In the genomic region with DNA sequence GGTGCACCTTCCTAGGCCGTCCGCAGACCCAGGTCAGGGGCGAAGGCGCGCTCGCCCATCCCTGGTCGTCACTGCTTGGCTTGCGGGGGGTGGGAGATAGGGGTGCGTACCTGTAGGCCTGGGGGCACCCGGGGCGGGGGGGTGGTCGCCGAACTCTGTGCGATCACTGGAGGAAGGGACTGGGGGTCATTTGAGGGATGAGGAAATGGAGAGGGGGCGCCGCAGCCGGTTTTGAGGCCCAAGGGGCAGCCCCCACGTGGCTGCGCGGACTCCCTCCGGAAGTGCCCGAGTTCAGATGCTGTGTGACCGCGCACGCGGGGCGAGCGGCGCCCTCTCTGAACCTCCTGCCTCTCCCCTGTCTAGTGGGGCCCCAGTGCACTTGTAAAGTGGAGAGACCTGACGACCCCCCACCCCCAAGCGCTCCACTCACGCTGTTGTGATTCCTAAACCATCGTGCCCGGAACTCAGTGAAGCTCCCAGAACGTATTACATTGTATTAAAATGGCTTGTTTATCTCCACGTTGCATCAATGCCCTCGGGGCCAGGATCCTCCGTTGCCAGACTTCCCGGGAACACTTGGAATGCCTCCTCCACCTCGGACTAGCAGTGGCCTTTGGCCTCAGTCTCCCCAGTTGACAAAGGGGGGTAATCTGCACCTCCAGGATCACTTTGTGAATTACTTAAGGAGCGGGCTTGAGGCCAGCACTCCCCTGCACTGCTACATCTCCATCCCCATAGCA, we compare ENCODE assay signal across 26 cellular contexts. TPM values are rescaled to one million over a fixed set of nuclear protein-coding genes. Genes with fewer than 3 reads are reported as not detected.
DNase-seq lines count a peak whose midpoint lies in the region; ATAC-seq, FAIRE-seq and TF ChIP-seq lines count a peak whose summit lies in the region.
"Had no signal": no experiment of that assay in that cellular context is flagged by ENCODE, and none has a peak within 500 bp of the region (broad histone marks: within the 10 kb centered on the region; RNA-seq: fewer than 3 reads in every experiment).

No MANE protein-coding gene starts in this region.

- H3K9me3 Mint-ChIP-seq in WTC11, result no peaks in the 10 kb centered on the region
- no peaks in the 10 kb centered on the region for H3K9me3 Mint-ChIP-seq in naive thymus-derived CD8-positive, alpha-beta T cell
- H3K9me3 Mint-ChIP-seq: activated B cell treated with CpG ODN at 0.5 μM for 24 hours; CD4-positive, CD25-positive, alpha-beta regulatory T cell had no signal

- FAIRE-seq in A549 (lab: Jason Lieb, UNC), result no peak
- FAIRE-seq: G401.6, GM18507 had no signal

- 70% methylated on average over 23 of the region's 41 CpGs for WGBS in A549 (ENCODE audit: missing lambda C conversion rate)

- peaks cover 16% of the 10 kb centered on the region; the same call in 2 of the 3 replicates for H3K4me1 ChIP-seq in A549

- no peaks in the 10 kb centered on the region for H3K9me3 ChIP-seq in A549
- H3K9me3 ChIP-seq: body of pancreas, stomach, tibial nerve had no signal

- CTCF ChIA-PET in A549 (lab: Yijun Ruan, JAX), result interaction anchor here (1.7 kb wide), 1 partner anchor 263 kb away, joined by 3 read pairs; the partner anchor contains the start of gene ASF1B
- CTCF ChIA-PET in WTC11 (lab: Charles Lee), result interaction anchor here (0.8 to 2.6 kb wide), 7 partner anchors 46 to 200 kb away, joined by 3 to 13 read pairs (median 4); partner anchors contain the start of genes DCAF15 and MISP3

- DNase-seq in A549 (ENCODE audit: low read depth in 1 of 2, low spot score in 1 of 2) (no peak), EL (peak; percentile 27), WTC11 (ENCODE audit: low spot score) (no peak), medulla oblongata (ENCODE audit: extremely low spot score) (no peak), GF-D8 (lab: John Stamatoyannopoulos, UW) (no peak)
- peak in 1 of 10 donors; percentile 60 for DNase-seq in naive thymus-derived CD8-positive, alpha-beta T cell
- DNase-seq: activated B cell treated with CpG ODN at 0.5 μM for 24 hours; activated CD4-positive, alpha-beta T cell treated with anti-CD3 and anti-CD28 coated beads, Interleukin-2, amount 50 U/mL, for 4 hours; activated effector memory CD4-positive, alpha-beta T cell treated with Interleukin-2 at 50 U/mL for 16 hours; body of pancreas; CD4-positive, CD25-positive, alpha-beta regulatory T cell; glutamatergic neuron; GOT3; Karpas-422; naive thymus-derived CD4-positive, alpha-beta T cell; NCI-H1694 treated with DMSO at 0.1 percent for 48 hours; NCI-H2171 treated with DMSO at 0.1 percent for 48 hours; NCI-H524 treated with DMSO at 0.1 percent for 48 hours; stimulated activated CD4-positive, alpha-beta T cell treated with anti-CD3 and anti-CD28 coated beads, Interleukin-15, amount 100 ng/mL, for 24 hours; stomach had no signal

- H3K27ac ChIP-seq in A549, result no peak overlapping the region; a peak in 1 of 6 replicates
- H3K27ac ChIP-seq: body of pancreas, stomach had no signal

- TF ChIP-seq CTCF in A549 (IDR thresholded peaks at IDR 0.05) (no peak), WTC11 (IDR thresholded peaks at IDR 0.05) (no peak)

- peak overlapping the region; percentile 80; the same call in 1 of the 3 replicates for H3K4me2 ChIP-seq in A549

- no peak overlapping the region for H3K27ac Mint-ChIP-seq in WTC11
- H3K27ac Mint-ChIP-seq in naive thymus-derived CD8-positive, alpha-beta T cell, result peak overlapping the region in 1 of 10 donors; percentile 65
- H3K27ac Mint-ChIP-seq: activated B cell treated with CpG ODN at 0.5 μM for 24 hours had no signal

- peaks cover 7% of the 10 kb centered on the region for H3K4me1 Mint-ChIP-seq in WTC11
- H3K4me1 Mint-ChIP-seq in naive thymus-derived CD8-positive, alpha-beta T cell, result peaks cover 6 to 22% (median 12%) of the 10 kb centered on the region in 4 donors

- H3K27me3 Mint-ChIP-seq in WTC11 (ENCODE audit: low read depth), result peaks cover 96% of the 10 kb centered on the region
- H3K27me3 Mint-ChIP-seq in naive thymus-derived CD8-positive, alpha-beta T cell, result peaks cover 0 to 18% (median 3%) of the 10 kb centered on the region in 5 donors

- POLR2A ChIA-PET in A549 (lab: Yijun Ruan, JAX), result interaction anchor here (0.6 kb wide), 1 partner anchor 37 kb away, joined by 6 read pairs; no protein-coding TSS in a partner anchor
- POLR2A ChIA-PET in WTC11 (lab: Charles Lee), result no interaction called here
- POLR2A ChIA-PET in naive thymus-derived CD8-positive, alpha-beta T cell (lab: Charles Lee), result no interaction called here

- TF ChIP-seq POLR2A in A549 (IDR thresholded peaks at IDR 0.05; ENCODE audit: low read length), result no peak

- no peak for ATAC-seq in A549
- no peak for ATAC-seq in WTC11
- ATAC-seq in naive thymus-derived CD8-positive, alpha-beta T cell, result no peak
- ATAC-seq in GM19328 (IDR thresholded peaks at IDR 0.05; ENCODE audit: unreplicated experiment), result no peak
- no peak for ATAC-seq in HG03354 (IDR thresholded peaks at IDR 0.05; ENCODE audit: poor library complexity, severe bottlenecking, unreplicated experiment)

- no peak for TF ChIP-seq EP300 in A549 (IDR thresholded peaks at IDR 0.05)

- no peak overlapping the region for H3K4me3 ChIP-seq in A549
- H3K4me3 ChIP-seq: body of pancreas had no signal

- TF ChIP-seq RAD21 in A549 (conservative IDR thresholded peaks at IDR 0.05 in 1 of 2, IDR thresholded peaks at IDR 0.05 in 1 of 2), result no peak

- H3K36me3 Mint-ChIP-seq in WTC11, result no peaks in the 10 kb centered on the region
- H3K36me3 Mint-ChIP-seq in naive thymus-derived CD8-positive, alpha-beta T cell, result no peaks in the 10 kb centered on the region
- H3K36me3 Mint-ChIP-seq: CD4-positive, CD25-positive, alpha-beta regulatory T cell; naive thymus-derived CD4-positive, alpha-beta T cell had no signal

- H3K4me3 Mint-ChIP-seq in WTC11, result peak overlapping the region; percentile 34
- H3K4me3 Mint-ChIP-seq in naive thymus-derived CD8-positive, alpha-beta T cell, result peak overlapping the region in 6 of 10 donors; percentile 15 to 50 (median 30)
- H3K4me3 Mint-ChIP-seq: activated B cell treated with CpG ODN at 0.5 μM for 24 hours had no signal

TF ChIP-seq in A549, 52 proteins besides CTCF, POLR2A, EP300 and RAD21 (continues in another document):
- TF ChIP-seq ZC3H11A (IDR thresholded peaks at IDR 0.05) (no peak), ESRRA (IDR thresholded peaks at IDR 0.05; ENCODE audit: borderline replicate concordance, low read length) (no peak), CHD4 (IDR thresholded peaks at IDR 0.05; ENCODE audit: borderline replicate concordance) (no peak), HOXA7 (CRISPR knock-in tag; IDR thresholded peaks at IDR 0.05) (no peak), JUN (IDR thresholded peaks at IDR 0.05) (no peak), CHD2 (IDR thresholded peaks at IDR 0.05; ENCODE audit: low read length, partially characterized antibody) (no peak), CEBPB (IDR thresholded peaks at IDR 0.05) (no peak), POLR2AphosphoS2 (conservative IDR thresholded peaks at IDR 0.05; ENCODE audit: low read length) (no peak)

TF ChIP-seq in WTC11, 78 proteins besides CTCF, POLR2A, EP300 and RAD21:
- TF ChIP-seq NFE2L1 (CRISPR knock-in tag; IDR thresholded peaks at IDR 0.05), result no peak
- no peak for TF ChIP-seq CBFB (CRISPR knock-in tag; IDR thresholded peaks at IDR 0.05; ENCODE audit: low read depth)
- TF ChIP-seq, protein P1, sequence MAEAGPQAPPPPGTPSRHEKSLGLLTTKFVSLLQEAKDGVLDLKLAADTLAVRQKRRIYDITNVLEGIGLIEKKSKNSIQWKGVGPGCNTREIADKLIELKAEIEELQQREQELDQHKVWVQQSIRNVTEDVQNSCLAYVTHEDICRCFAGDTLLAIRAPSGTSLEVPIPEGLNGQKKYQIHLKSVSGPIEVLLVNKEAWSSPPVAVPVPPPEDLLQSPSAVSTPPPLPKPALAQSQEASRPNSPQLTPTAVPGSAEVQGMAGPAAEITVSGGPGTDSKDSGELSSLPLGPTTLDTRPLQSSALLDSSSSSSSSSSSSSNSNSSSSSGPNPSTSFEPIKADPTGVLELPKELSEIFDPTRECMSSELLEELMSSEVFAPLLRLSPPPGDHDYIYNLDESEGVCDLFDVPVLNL (CRISPR knock-in tag; IDR thresholded peaks at IDR 0.05; ENCODE audit: borderline replicate concordance, low read depth), result no peak
- TF ChIP-seq NR3C1 (CRISPR knock-in tag; conservative IDR thresholded peaks at IDR 0.05; ENCODE audit: low read depth), result no peak

RNA-seq across cellular contexts. Expression of gene NANOS3, which starts 3.0 kb away (rescaled TPM):
- polyA plus RNA-seq in A549 (2011; rRNA removed) (0.31 and 0.53 TPM in 2 replicates), A549 (2017; fragmentation: RNase III; extraction: RNeasy Plus Mini Kit Qiagen cat#74134 plus additional on column Dnase treatment) (0.78 to 1.2 TPM (median 1.1 TPM) in 3 replicates)
- polyA plus RNA-seq in A549 (2012; cell fraction: cytosol; rRNA removed), result 0.79 and 1.8 TPM in 2 replicates
- 2.4 and 2.7 TPM in 2 replicates for polyA plus RNA-seq in A549 (2012; cell fraction: nucleus; rRNA removed)
- not detected in 2 replicates for polyA minus RNA-seq in A549 (2011; rRNA and poly(A)+ RNA removed)
- total RNA-seq in WTC11 (2021), result 0.66 to 1.1 TPM (median 0.71 TPM) in 3 replicates
- total RNA-seq in naive thymus-derived CD8-positive, alpha-beta T cell, result not detected
- polyA plus RNA-seq in naive thymus-derived CD8-positive, alpha-beta T cell, result not detected
- total RNA-seq: activated B cell treated with CpG ODN at 0.5 μM for 24 hours; body of pancreas; CD4-positive, CD25-positive, alpha-beta regulatory T cell; mesenteric fat pad; stomach; tibial nerve had no signal
- polyA plus RNA-seq: CD4-positive, CD25-positive, alpha-beta regulatory T cell; naive thymus-derived CD4-positive, alpha-beta T cell had no signal

RNA-seq across cellular contexts. Expression of gene BRME1, which starts 32.0 kb away (rescaled TPM):
- polyA plus RNA-seq in A549 (2011; rRNA removed) (0.09 and 0.12 TPM in 2 replicates), A549 (2017; fragmentation: RNase III; extraction: RNeasy Plus Mini Kit Qiagen cat#74134 plus additional on column Dnase treatment) (1.1 to 2.3 TPM (median 1.2 TPM) in 3 replicates)
- polyA plus RNA-seq in A549 (2012; cell fraction: cytosol; rRNA removed), result 0.21 and 0.31 TPM in 2 replicates
- 0.92 and 1.1 TPM in 2 replicates for polyA plus RNA-seq in A549 (2012; cell fraction: nucleus; rRNA removed)
- polyA minus RNA-seq in A549 (2011; rRNA and poly(A)+ RNA removed), result 0.29 TPM in 2 replicates
- total RNA-seq in WTC11 (2021), result 5.0 to 7.2 TPM (median 6.4 TPM) in 3 replicates
- total RNA-seq in naive thymus-derived CD8-positive, alpha-beta T cell, result 1 to 10 TPM; 3.0 to 3.7 TPM
- polyA plus RNA-seq in naive thymus-derived CD8-positive, alpha-beta T cell, result under 1 TPM; 0.49 to 0.94 (median 0.76) TPM

RNA-seq across cellular contexts. Expression of gene CC2D1A, which starts 32.1 kb away (rescaled TPM):
- polyA plus RNA-seq in A549 (2011; rRNA removed), result 4.7 and 4.8 TPM in 2 replicates
- polyA plus RNA-seq in A549 (2012; cell fraction: cytosol; rRNA removed), result 10.0 and 12.1 TPM in 2 replicates
- 28.8 and 38.8 TPM in 2 replicates for polyA plus RNA-seq in A549 (2012; cell fraction: nucleus; rRNA removed)
- 13.9 to 15.3 TPM (median 14.0 TPM) in 3 replicates for polyA plus RNA-seq in A549 (2017; fragmentation: RNase III; extraction: RNeasy Plus Mini Kit Qiagen cat#74134 plus additional on column Dnase treatment)
- polyA minus RNA-seq in A549 (2011; rRNA and poly(A)+ RNA removed), result 7.6 and 9.0 TPM in 2 replicates
- 36.6 to 44.2 TPM (median 42.2 TPM) in 3 replicates for total RNA-seq in WTC11 (2021)
- 10 to 100 TPM; 29.7 to 30.7 TPM for total RNA-seq in naive thymus-derived CD8-positive, alpha-beta T cell
- polyA plus RNA-seq in naive thymus-derived CD8-positive, alpha-beta T cell, result 10 to 100 TPM in 1 of 3 donors, 1 to 10 TPM in 2; 4.3 to 10.5 (median 5.5) TPM
